18 cellular contexts compared by ENCODE assay signal in genomic region chr5:133370904-133371303, GRCh38.
DNase-seq lines count a peak whose midpoint lies in the region; ATAC-seq, FAIRE-seq and TF ChIP-seq lines count a peak whose summit lies in the region.
"Had no signal": no experiment of that assay in that cellular context is flagged by ENCODE, and none has a peak within 500 bp of the region (broad histone marks: within the 10 kb centered on the region; RNA-seq: fewer than 3 reads in every experiment).

No MANE protein-coding gene starts in this region.

- no peak overlapping the region for H3K4me3 Mint-ChIP-seq in activated CD8-positive, alpha-beta memory T cell treated with anti-CD3 and anti-CD28 coated beads, Interleukin-2, amount 10 ng/mL, durations not matched to agents 7 days and 5 days
- no peak overlapping the region for H3K4me3 Mint-ChIP-seq in activated naive CD4-positive, alpha-beta T cell treated with anti-CD3 and anti-CD28 coated beads for 36 hours

- no peaks in the 10 kb centered on the region for H3K36me3 Mint-ChIP-seq in activated CD8-positive, alpha-beta memory T cell treated with anti-CD3 and anti-CD28 coated beads, Interleukin-2, amount 10 ng/mL, durations not matched to agents 7 days and 5 days
- no peaks in the 10 kb centered on the region for H3K36me3 Mint-ChIP-seq in activated naive CD4-positive, alpha-beta T cell treated with anti-CD3 and anti-CD28 coated beads for 36 hours (ENCODE audit: low read depth)

- WGBS in mammary epithelial cell (ENCODE audit: low coverage, missing lambda C conversion rate) = 90% methylated on average over 7 of the region's 7 CpGs

- H3K9me3 ChIP-seq in mammary epithelial cell (replicated peaks; ENCODE audit: insufficient read depth, low read length) (no peaks in the 10 kb centered on the region), kidney (ENCODE audit: control insufficient read depth in 1 of 2, low read length in 2 of 2) (no peaks in the 10 kb centered on the region), upper lobe of right lung (no peaks in the 10 kb centered on the region)

- H4K20me1 ChIP-seq in mammary epithelial cell (ENCODE audit: insufficient read depth, low read length) = no peaks in the 10 kb centered on the region

- intact Hi-C loops in mammary epithelial cell (cut with micrococcal nuclease) = loop anchor here (5.0 kb wide), 1 partner anchor 79 kb away; no protein-coding TSS in a partner anchor
- intact Hi-C loops in kidney (cut with DNase I) = no loop called here
- intact Hi-C loops in upper lobe of right lung (cut with DNase I) = no loop called here
- intact Hi-C loops in activated naive CD4-positive, alpha-beta T cell treated with anti-CD3 and anti-CD28 coated beads for 36 hours (cut with micrococcal nuclease) = no loop called here

- H3K36me3 ChIP-seq in mammary epithelial cell (ENCODE audit: insufficient read depth, low read length) (no peaks in the 10 kb centered on the region), kidney (ENCODE audit: control insufficient read depth in 1 of 2, insufficient read depth in 2 of 2, low read length in 2 of 2) (no peaks in the 10 kb centered on the region), upper lobe of right lung (no peaks in the 10 kb centered on the region)

- H3K4me2 ChIP-seq in mammary epithelial cell (ENCODE audit: insufficient read depth, low read depth, low read length) = no peak overlapping the region

- H3K27ac ChIP-seq in mammary epithelial cell (ENCODE audit: insufficient read depth, low read depth, low read length) (peak overlapping the region; percentile 14), kidney (ENCODE audit: low read depth in 2 of 2, low read length in 2 of 2) (no peak overlapping the region), upper lobe of right lung (no peak overlapping the region)
- H3K27ac ChIP-seq: 22Rv1, C4-2B, SK-N-MC had no signal

- no peak overlapping the region for H3K27ac Mint-ChIP-seq in activated CD8-positive, alpha-beta memory T cell treated with anti-CD3 and anti-CD28 coated beads, Interleukin-2, amount 10 ng/mL, durations not matched to agents 7 days and 5 days
- no peak overlapping the region for H3K27ac Mint-ChIP-seq in activated naive CD4-positive, alpha-beta T cell treated with anti-CD3 and anti-CD28 coated beads for 36 hours

- dilution Hi-C loops in mammary epithelial cell (cut with HindIII; ENCODE audit: low sequenced_read_pairs) = no loop called here

- ATAC-seq in activated CD8-positive, alpha-beta memory T cell treated with anti-CD3 and anti-CD28 coated beads, Interleukin-2, amount 10 ng/mL, durations not matched to agents 7 days and 5 days = no peak
- peak; percentile 10 for ATAC-seq in upper lobe of right lung
- ATAC-seq in GM21360 (IDR thresholded peaks at IDR 0.05; ENCODE audit: unreplicated experiment) = no peak

- H3K4me1 Mint-ChIP-seq in activated CD8-positive, alpha-beta memory T cell treated with anti-CD3 and anti-CD28 coated beads, Interleukin-2, amount 10 ng/mL, durations not matched to agents 7 days and 5 days = no peaks in the 10 kb centered on the region
- no peaks in the 10 kb centered on the region for H3K4me1 Mint-ChIP-seq in activated naive CD4-positive, alpha-beta T cell treated with anti-CD3 and anti-CD28 coated beads for 36 hours (ENCODE audit: low read depth)

- FAIRE-seq in kidney (lab: Jason Lieb, UNC) = no peak

- BruUV-seq in mammary epithelial cell (replicated peaks; lab: Mats Ljungman, UMichigan) = no TSS peak

- H3K27me3 Mint-ChIP-seq in activated CD8-positive, alpha-beta memory T cell treated with anti-CD3 and anti-CD28 coated beads, Interleukin-2, amount 10 ng/mL, durations not matched to agents 7 days and 5 days = peaks cover 21% of the 10 kb centered on the region
- peaks cover 3% of the 10 kb centered on the region for H3K27me3 Mint-ChIP-seq in activated naive CD4-positive, alpha-beta T cell treated with anti-CD3 and anti-CD28 coated beads for 36 hours (ENCODE audit: low read depth)

- H3K4me3 ChIP-seq in mammary epithelial cell (replicated peaks in 1 of 3; ENCODE audit: insufficient read depth in 1 of 3, low read depth in 2 of 3, low read length in 3 of 3) = no peak overlapping the region
- H3K4me3 ChIP-seq in kidney (ENCODE audit: low read length in 2 of 2) = no peak overlapping the region
- no peak overlapping the region for H3K4me3 ChIP-seq in upper lobe of right lung
- H3K4me3 ChIP-seq: SK-N-MC had no signal

- CTCF ChIA-PET in activated CD8-positive, alpha-beta memory T cell treated with anti-CD3 and anti-CD28 coated beads, Interleukin-2, amount 10 ng/mL, durations not matched to agents 7 days and 5 days (lab: Charles Lee) = no interaction called here
- CTCF ChIA-PET in mammary epithelial cell (lab: Charles Lee; ENCODE audit: low non-redundant PET) = no interaction called here
- CTCF ChIA-PET in activated naive CD4-positive, alpha-beta T cell treated with anti-CD3 and anti-CD28 coated beads for 36 hours (lab: Charles Lee) = no interaction called here

- TF ChIP-seq CTCF in mammary epithelial cell (conservative IDR thresholded peaks at IDR 0.05 in 1 of 2, IDR thresholded peaks at IDR 0.05 in 1 of 2; ENCODE audit: extremely low read depth in 1 of 2, insufficient read depth in 1 of 2, low read depth in 1 of 2, low read length in 2 of 2) (no peak), kidney (IDR thresholded peaks at IDR 0.05; ENCODE audit: borderline replicate concordance, extremely low read depth, insufficient read depth) (no peak), upper lobe of right lung (IDR thresholded peaks at IDR 0.05) (no peak)

- H3K9me3 Mint-ChIP-seq in activated CD8-positive, alpha-beta memory T cell treated with anti-CD3 and anti-CD28 coated beads, Interleukin-2, amount 10 ng/mL, durations not matched to agents 7 days and 5 days (ENCODE audit: low read depth) = peaks cover 3% of the 10 kb centered on the region
- no peaks in the 10 kb centered on the region for H3K9me3 Mint-ChIP-seq in activated naive CD4-positive, alpha-beta T cell treated with anti-CD3 and anti-CD28 coated beads for 36 hours

- peak overlapping the region; percentile 73 for H2AFZ ChIP-seq in mammary epithelial cell (ENCODE audit: low read depth, low read length)

- in situ Hi-C loops in mammary epithelial cell (cut with MboI; ENCODE audit: low sequenced_read_pairs in 2 of 2) = no loop called here

- H3K4me1 ChIP-seq in mammary epithelial cell (ENCODE audit: insufficient read depth, low read length) = peaks cover 32% of the 10 kb centered on the region
- peaks cover 0 to 4% of the 10 kb centered on the region in 2 donors for H3K4me1 ChIP-seq in kidney (ENCODE audit: control insufficient read depth in 1 of 2, insufficient read depth in 1 of 2, low read depth in 1 of 2, low read length in 2 of 2)
- H3K4me1 ChIP-seq in upper lobe of right lung = no peaks in the 10 kb centered on the region

- peak; percentile 30 for DNase-seq in activated CD8-positive, alpha-beta memory T cell treated with anti-CD3 and anti-CD28 coated beads, Interleukin-2, amount 10 ng/mL, durations not matched to agents 7 days and 5 days
- DNase-seq in activated CD8-positive, alpha-beta memory T cell treated with anti-CD3 and anti-CD28 coated beads, Interleukin-2, amount 50 U/mL, for 4 hours = no peak
- DNase-seq in mammary epithelial cell = no peak
- peak; percentile 61 for DNase-seq in kidney
- DNase-seq in upper lobe of right lung = no peak
- DNase-seq in NCI-H2029 treated with DMSO at 0.1 percent for 48 hours (lab: John Stamatoyannopoulos, UW) = no peak
- no peak for DNase-seq in activated naive CD4-positive, alpha-beta T cell treated with anti-CD3 and anti-CD28 coated beads for 36 hours
- DNase-seq: COR-L47, H7, Kasumi-1, NCI-H1417 treated with DMSO at 0.1 percent for 48 hours, NCI-H2081, NCI-H526 treated with DMSO at 0.1 percent for 48 hours, OCI-M1 had no signal

- H3K27me3 ChIP-seq in mammary epithelial cell (ENCODE audit: insufficient read depth, low read length) (no peaks in the 10 kb centered on the region), upper lobe of right lung (no peaks in the 10 kb centered on the region)

- no peaks in the 10 kb centered on the region for H3K79me2 ChIP-seq in mammary epithelial cell (ENCODE audit: insufficient read depth, low read length)

- H3K9ac ChIP-seq in mammary epithelial cell (ENCODE audit: insufficient read depth, low read length) (no peak overlapping the region), kidney (ENCODE audit: low read length in 2 of 2) (no peak overlapping the region)

Comparison
In these comparisons a context has a peak if more than half of its experiments do, and no peak if none do; other contexts are left out.
1. DNase-seq: peak in activated CD8-positive, alpha-beta memory T cell treated with anti-CD3 and anti-CD28 coated beads, Interleukin-2, amount 10 ng/mL, durations not matched to agents 7 days and 5 days (single experiment) and kidney (single experiment); none in activated CD8-positive, alpha-beta memory T cell treated with anti-CD3 and anti-CD28 coated beads, Interleukin-2, amount 50 U/mL, for 4 hours (single experiment), mammary epithelial cell (single experiment), upper lobe of right lung (single experiment), NCI-H2029 treated with DMSO at 0.1 percent for 48 hours (single experiment) and activated naive CD4-positive, alpha-beta T cell treated with anti-CD3 and anti-CD28 coated beads for 36 hours (single experiment).